19 cellular contexts compared by ENCODE assay signal in the genomic region with DNA sequence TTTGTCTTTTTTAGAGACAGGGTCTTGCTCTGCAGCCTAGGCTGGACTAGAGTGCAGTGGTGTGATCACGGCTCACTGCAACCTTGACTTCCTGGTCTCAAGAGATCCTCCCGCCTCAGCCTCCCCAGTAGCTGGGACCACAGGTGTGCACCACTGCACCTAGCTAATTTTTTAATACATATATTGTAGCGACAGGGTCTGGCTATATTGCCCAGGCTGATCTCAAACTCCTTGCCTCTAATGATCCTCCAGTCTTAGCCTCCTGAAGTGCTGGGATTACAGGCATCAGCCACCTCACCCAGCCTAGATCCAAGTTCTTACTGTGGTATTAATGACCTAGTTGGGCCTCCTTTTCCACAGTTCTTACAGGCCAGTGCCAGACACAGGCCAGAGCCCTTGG. TPM values are rescaled to one million over a fixed set of nuclear protein-coding genes. Genes with fewer than 3 reads are reported as not detected.
"Had no signal": no experiment of that assay in that cellular context is flagged by ENCODE, and none has a peak within 500 bp of the region (broad histone marks: within the 10 kb centered on the region; RNA-seq: fewer than 3 reads in every experiment).

No MANE protein-coding gene starts in this region.

- DNase-seq: activated CD4-positive, alpha-beta memory T cell treated with anti-CD3 and anti-CD28 coated beads for 36 hours; activated CD4-positive, alpha-beta T cell treated with anti-CD3 and anti-CD28 coated beads for 36 hours; activated CD8-positive, alpha-beta memory T cell treated with anti-CD3 and anti-CD28 coated beads, Interleukin-2, amount 10 ng/mL, durations not matched to agents 7 days and 5 days; activated naive CD4-positive, alpha-beta T cell treated with anti-CD3 and anti-CD28 coated beads, Interleukin-2, amount 10 ng/mL, durations not matched to agents 7 days and 5 days; activated T-cell treated with anti-CD3 and anti-CD28 coated beads, Interleukin-2, amount 50 U/mL, for 24 hours; esophagus squamous epithelium; head of caudate nucleus; kidney glomerular epithelial cell; left ventricle myocardium superior; naive thymus-derived CD8-positive, alpha-beta T cell; right cardiac atrium; small intestine; stimulated activated CD4-positive, alpha-beta T cell treated with anti-CD3 and anti-CD28 coated beads, Interleukin-4, amount 100 ng/mL, for 4 hours; stimulated activated CD8-positive, alpha-beta memory T cell treated with anti-CD3 and anti-CD28 coated beads, Interleukin-4, amount 100 ng/mL, for 48 hours; T-helper 2 cell; uterus had no signal

- H3K27me3 ChIP-seq: esophagus squamous epithelium, uterus had no signal

- H3K9me3 Mint-ChIP-seq: activated CD4-positive, alpha-beta memory T cell treated with anti-CD3 and anti-CD28 coated beads for 36 hours; activated naive CD4-positive, alpha-beta T cell treated with anti-CD3 and anti-CD28 coated beads, Interleukin-2, amount 10 ng/mL, durations not matched to agents 7 days and 5 days; activated T-cell treated with anti-CD3 and anti-CD28 coated beads, Interleukin-2, amount 50 U/mL, for 24 hours; memory B cell; naive thymus-derived CD8-positive, alpha-beta T cell; stimulated activated naive CD8-positive, alpha-beta T cell treated with anti-CD3 and anti-CD28 coated beads, Interleukin-15, Interleukin-2, amounts not matched to agents 100 ng/mL and 50 ng/mL, for 24 hours had no signal

- H3K27ac ChIP-seq: prostate gland had no signal

- H3K9me3 ChIP-seq: esophagus squamous epithelium, prostate gland, uterus had no signal

- H3K27ac Mint-ChIP-seq: activated CD4-positive, alpha-beta memory T cell treated with anti-CD3 and anti-CD28 coated beads for 36 hours; activated CD4-positive, alpha-beta T cell treated with anti-CD3 and anti-CD28 coated beads for 36 hours; activated CD8-positive, alpha-beta memory T cell treated with anti-CD3 and anti-CD28 coated beads, Interleukin-2, amount 10 ng/mL, durations not matched to agents 7 days and 5 days; activated naive CD4-positive, alpha-beta T cell treated with anti-CD3 and anti-CD28 coated beads, Interleukin-2, amount 10 ng/mL, durations not matched to agents 7 days and 5 days; activated T-cell treated with anti-CD3 and anti-CD28 coated beads, Interleukin-2, amount 50 U/mL, for 24 hours; memory B cell; stimulated activated naive CD8-positive, alpha-beta T cell treated with anti-CD3 and anti-CD28 coated beads, Interleukin-15, Interleukin-2, amounts not matched to agents 100 ng/mL and 50 ng/mL, for 24 hours had no signal

- H3K36me3 ChIP-seq: esophagus squamous epithelium, prostate gland, uterus had no signal

- H3K4me1 ChIP-seq: prostate gland had no signal

- H3K36me3 Mint-ChIP-seq: activated CD4-positive, alpha-beta memory T cell treated with anti-CD3 and anti-CD28 coated beads for 36 hours; activated CD8-positive, alpha-beta memory T cell treated with anti-CD3 and anti-CD28 coated beads, Interleukin-2, amount 10 ng/mL, durations not matched to agents 7 days and 5 days; activated naive CD4-positive, alpha-beta T cell treated with anti-CD3 and anti-CD28 coated beads, Interleukin-2, amount 10 ng/mL, durations not matched to agents 7 days and 5 days; memory B cell; naive thymus-derived CD8-positive, alpha-beta T cell had no signal

- H3K4me3 Mint-ChIP-seq: activated CD4-positive, alpha-beta memory T cell treated with anti-CD3 and anti-CD28 coated beads for 36 hours; activated CD4-positive, alpha-beta T cell treated with anti-CD3 and anti-CD28 coated beads for 36 hours; activated CD8-positive, alpha-beta memory T cell treated with anti-CD3 and anti-CD28 coated beads, Interleukin-2, amount 10 ng/mL, durations not matched to agents 7 days and 5 days; activated naive CD4-positive, alpha-beta T cell treated with anti-CD3 and anti-CD28 coated beads, Interleukin-2, amount 10 ng/mL, durations not matched to agents 7 days and 5 days; activated T-cell treated with anti-CD3 and anti-CD28 coated beads, Interleukin-2, amount 50 U/mL, for 24 hours; memory B cell; naive thymus-derived CD8-positive, alpha-beta T cell; stimulated activated naive CD8-positive, alpha-beta T cell treated with anti-CD3 and anti-CD28 coated beads, Interleukin-15, Interleukin-2, amounts not matched to agents 100 ng/mL and 50 ng/mL, for 24 hours had no signal

- H3K4me3 ChIP-seq: esophagus squamous epithelium, prostate gland, uterus had no signal

- H3K4me1 Mint-ChIP-seq: activated CD4-positive, alpha-beta T cell treated with anti-CD3 and anti-CD28 coated beads for 36 hours; activated CD8-positive, alpha-beta memory T cell treated with anti-CD3 and anti-CD28 coated beads, Interleukin-2, amount 10 ng/mL, durations not matched to agents 7 days and 5 days; activated naive CD4-positive, alpha-beta T cell treated with anti-CD3 and anti-CD28 coated beads, Interleukin-2, amount 10 ng/mL, durations not matched to agents 7 days and 5 days; memory B cell had no signal

RNA-seq across cellular contexts. Expression of gene SERPINE1, which starts 11.7 kb away (rescaled TPM):
- polyA plus RNA-seq: naive thymus-derived CD8-positive, alpha-beta T cell had no signal

RNA-seq across cellular contexts. Expression of gene VGF, which starts 50.2 kb away (rescaled TPM):
- total RNA-seq: activated CD4-positive, alpha-beta memory T cell treated with anti-CD3 and anti-CD28 coated beads for 36 hours; esophagus squamous epithelium; left ventricle myocardium superior; naive thymus-derived CD8-positive, alpha-beta T cell; right cardiac atrium had no signal
- polyA plus RNA-seq: naive thymus-derived CD8-positive, alpha-beta T cell had no signal
